ENCODE assay signal across 1 cellular context in the genomic region with DNA sequence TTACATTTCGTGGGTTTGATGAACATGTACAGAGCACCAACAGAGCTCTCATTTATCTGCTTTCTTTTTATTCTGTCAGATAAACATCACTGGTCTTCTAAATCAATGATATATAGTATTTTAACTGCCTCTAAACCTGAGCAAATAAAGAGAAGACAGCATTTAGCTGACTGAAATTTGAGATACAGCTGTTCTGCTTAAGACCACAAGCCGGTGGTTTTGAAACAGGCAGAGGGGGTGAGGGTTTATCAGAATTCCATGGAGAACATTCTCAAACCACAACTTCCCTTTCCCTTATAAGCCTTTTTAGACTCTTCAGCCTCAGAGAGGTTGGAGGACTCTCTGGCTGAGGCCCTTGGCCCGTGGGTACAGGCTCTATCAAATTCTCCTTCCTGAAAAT.
TF ChIP-seq lines count a peak whose summit lies in the region.

No MANE protein-coding gene starts in this region.

TF ChIP-seq in GM23338, 12 proteins besides CTCF, POLR2A, EP300 and RAD21 (continued from another document):
- TF ChIP-seq, protein P1, sequence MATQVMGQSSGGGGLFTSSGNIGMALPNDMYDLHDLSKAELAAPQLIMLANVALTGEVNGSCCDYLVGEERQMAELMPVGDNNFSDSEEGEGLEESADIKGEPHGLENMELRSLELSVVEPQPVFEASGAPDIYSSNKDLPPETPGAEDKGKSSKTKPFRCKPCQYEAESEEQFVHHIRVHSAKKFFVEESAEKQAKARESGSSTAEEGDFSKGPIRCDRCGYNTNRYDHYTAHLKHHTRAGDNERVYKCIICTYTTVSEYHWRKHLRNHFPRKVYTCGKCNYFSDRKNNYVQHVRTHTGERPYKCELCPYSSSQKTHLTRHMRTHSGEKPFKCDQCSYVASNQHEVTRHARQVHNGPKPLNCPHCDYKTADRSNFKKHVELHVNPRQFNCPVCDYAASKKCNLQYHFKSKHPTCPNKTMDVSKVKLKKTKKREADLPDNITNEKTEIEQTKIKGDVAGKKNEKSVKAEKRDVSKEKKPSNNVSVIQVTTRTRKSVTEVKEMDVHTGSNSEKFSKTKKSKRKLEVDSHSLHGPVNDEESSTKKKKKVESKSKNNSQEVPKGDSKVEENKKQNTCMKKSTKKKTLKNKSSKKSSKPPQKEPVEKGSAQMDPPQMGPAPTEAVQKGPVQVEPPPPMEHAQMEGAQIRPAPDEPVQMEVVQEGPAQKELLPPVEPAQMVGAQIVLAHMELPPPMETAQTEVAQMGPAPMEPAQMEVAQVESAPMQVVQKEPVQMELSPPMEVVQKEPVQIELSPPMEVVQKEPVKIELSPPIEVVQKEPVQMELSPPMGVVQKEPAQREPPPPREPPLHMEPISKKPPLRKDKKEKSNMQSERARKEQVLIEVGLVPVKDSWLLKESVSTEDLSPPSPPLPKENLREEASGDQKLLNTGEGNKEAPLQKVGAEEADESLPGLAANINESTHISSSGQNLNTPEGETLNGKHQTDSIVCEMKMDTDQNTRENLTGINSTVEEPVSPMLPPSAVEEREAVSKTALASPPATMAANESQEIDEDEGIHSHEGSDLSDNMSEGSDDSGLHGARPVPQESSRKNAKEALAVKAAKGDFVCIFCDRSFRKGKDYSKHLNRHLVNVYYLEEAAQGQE (IDR thresholded peaks at IDR 0.05; ENCODE audit: unreplicated experiment) = no peak
- TF ChIP-seq NANOG (IDR thresholded peaks at IDR 0.05; ENCODE audit: borderline replicate concordance) (no peak), JUNB (IDR thresholded peaks at IDR 0.05; ENCODE audit: unreplicated experiment) (no peak)
- TF ChIP-seq, protein P2, sequence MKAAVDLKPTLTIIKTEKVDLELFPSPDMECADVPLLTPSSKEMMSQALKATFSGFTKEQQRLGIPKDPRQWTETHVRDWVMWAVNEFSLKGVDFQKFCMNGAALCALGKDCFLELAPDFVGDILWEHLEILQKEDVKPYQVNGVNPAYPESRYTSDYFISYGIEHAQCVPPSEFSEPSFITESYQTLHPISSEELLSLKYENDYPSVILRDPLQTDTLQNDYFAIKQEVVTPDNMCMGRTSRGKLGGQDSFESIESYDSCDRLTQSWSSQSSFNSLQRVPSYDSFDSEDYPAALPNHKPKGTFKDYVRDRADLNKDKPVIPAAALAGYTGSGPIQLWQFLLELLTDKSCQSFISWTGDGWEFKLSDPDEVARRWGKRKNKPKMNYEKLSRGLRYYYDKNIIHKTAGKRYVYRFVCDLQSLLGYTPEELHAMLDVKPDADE (IDR thresholded peaks at IDR 0.05) = no peak
- TF ChIP-seq, protein P3, sequence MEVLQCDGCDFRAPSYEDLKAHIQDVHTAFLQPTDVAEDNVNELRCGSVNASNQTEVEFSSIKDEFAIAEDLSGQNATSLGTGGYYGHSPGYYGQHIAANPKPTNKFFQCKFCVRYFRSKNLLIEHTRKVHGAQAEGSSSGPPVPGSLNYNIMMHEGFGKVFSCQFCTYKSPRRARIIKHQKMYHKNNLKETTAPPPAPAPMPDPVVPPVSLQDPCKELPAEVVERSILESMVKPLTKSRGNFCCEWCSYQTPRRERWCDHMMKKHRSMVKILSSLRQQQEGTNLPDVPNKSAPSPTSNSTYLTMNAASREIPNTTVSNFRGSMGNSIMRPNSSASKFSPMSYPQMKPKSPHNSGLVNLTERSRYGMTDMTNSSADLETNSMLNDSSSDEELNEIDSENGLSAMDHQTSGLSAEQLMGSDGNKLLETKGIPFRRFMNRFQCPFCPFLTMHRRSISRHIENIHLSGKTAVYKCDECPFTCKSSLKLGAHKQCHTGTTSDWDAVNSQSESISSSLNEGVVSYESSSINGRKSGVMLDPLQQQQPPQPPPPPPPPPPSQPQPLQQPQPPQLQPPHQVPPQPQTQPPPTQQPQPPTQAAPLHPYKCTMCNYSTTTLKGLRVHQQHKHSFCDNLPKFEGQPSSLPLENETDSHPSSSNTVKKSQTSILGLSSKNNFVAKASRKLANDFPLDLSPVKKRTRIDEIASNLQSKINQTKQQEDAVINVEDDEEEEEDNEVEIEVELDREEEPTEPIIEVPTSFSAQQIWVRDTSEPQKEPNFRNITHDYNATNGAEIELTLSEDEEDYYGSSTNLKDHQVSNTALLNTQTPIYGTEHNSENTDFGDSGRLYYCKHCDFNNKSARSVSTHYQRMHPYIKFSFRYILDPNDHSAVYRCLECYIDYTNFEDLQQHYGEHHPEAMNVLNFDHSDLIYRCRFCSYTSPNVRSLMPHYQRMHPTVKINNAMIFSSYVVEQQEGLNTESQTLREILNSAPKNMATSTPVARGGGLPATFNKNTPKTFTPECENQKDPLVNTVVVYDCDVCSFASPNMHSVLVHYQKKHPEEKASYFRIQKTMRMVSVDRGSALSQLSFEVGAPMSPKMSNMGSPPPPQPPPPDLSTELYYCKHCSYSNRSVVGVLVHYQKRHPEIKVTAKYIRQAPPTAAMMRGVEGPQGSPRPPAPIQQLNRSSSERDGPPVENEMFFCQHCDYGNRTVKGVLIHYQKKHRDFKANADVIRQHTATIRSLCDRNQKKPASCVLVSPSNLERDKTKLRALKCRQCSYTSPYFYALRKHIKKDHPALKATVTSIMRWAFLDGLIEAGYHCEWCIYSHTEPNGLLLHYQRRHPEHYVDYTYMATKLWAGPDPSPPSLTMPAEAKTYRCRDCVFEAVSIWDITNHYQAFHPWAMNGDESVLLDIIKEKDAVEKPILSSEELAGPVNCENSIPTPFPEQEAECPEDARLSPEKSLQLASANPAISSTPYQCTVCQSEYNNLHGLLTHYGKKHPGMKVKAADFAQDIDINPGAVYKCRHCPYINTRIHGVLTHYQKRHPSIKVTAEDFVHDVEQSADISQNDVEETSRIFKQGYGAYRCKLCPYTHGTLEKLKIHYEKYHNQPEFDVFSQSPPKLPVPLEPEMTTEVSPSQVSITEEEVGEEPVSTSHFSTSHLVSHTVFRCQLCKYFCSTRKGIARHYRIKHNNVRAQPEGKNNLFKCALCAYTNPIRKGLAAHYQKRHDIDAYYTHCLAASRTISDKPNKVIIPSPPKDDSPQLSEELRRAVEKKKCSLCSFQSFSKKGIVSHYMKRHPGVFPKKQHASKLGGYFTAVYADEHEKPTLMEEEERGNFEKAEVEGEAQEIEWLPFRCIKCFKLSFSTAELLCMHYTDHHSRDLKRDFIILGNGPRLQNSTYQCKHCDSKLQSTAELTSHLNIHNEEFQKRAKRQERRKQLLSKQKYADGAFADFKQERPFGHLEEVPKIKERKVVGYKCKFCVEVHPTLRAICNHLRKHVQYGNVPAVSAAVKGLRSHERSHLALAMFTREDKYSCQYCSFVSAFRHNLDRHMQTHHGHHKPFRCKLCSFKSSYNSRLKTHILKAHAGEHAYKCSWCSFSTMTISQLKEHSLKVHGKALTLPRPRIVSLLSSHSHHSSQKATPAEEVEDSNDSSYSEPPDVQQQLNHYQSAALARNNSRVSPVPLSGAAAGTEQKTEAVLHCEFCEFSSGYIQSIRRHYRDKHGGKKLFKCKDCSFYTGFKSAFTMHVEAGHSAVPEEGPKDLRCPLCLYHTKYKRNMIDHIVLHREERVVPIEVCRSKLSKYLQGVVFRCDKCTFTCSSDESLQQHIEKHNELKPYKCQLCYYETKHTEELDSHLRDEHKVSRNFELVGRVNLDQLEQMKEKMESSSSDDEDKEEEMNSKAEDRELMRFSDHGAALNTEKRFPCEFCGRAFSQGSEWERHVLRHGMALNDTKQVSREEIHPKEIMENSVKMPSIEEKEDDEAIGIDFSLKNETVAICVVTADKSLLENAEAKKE (CRISPR knock-in tag; IDR thresholded peaks at IDR 0.05) = no peak
